ENCODE assay signal across 9 cellular contexts in genomic region chr1:169309178-169310166, GRCh38. TPM values are rescaled to one million over a fixed set of nuclear protein-coding genes. Genes with fewer than 3 reads are reported as not detected.
DNase-seq lines count a peak whose midpoint lies in the region; ATAC-seq, FAIRE-seq and TF ChIP-seq lines count a peak whose summit lies in the region.
"Had no signal": no experiment of that assay in that cellular context is flagged by ENCODE, and none has a peak within 500 bp of the region (broad histone marks: within the 10 kb centered on the region; RNA-seq: fewer than 3 reads in every experiment).

No MANE protein-coding gene starts in this region.

- H3K4me2 ChIP-seq in astrocyte (ENCODE audit: low read length) = peak overlapping the region; percentile 68

- H3K27ac ChIP-seq in astrocyte (ENCODE audit: low read depth, low read length) (no peak overlapping the region), gastroesophageal sphincter (no peak overlapping the region)

- no peaks in the 10 kb centered on the region for H3K27me3 Mint-ChIP-seq in astrocyte (ENCODE audit: low read depth, unreplicated experiment)

- ATAC-seq in GM19035 (IDR thresholded peaks at IDR 0.05; ENCODE audit: unreplicated experiment) (peak; percentile 76), HG03159 (IDR thresholded peaks at IDR 0.05; ENCODE audit: unreplicated experiment) (peak; percentile 77), gastroesophageal sphincter (no peak)

- peaks cover 22% of the 10 kb centered on the region for H3K4me1 Mint-ChIP-seq in astrocyte (ENCODE audit: low read depth, unreplicated experiment)

- H3K36me3 Mint-ChIP-seq in astrocyte (ENCODE audit: low read depth, unreplicated experiment) = peaks cover 13% of the 10 kb centered on the region

- no peak for FAIRE-seq in astrocyte (lab: Jason Lieb, UNC)

- H3K9ac ChIP-seq in astrocyte (ENCODE audit: low read length) = peak overlapping the region; percentile 27

- no peak for TF ChIP-seq CTCF in astrocyte (IDR thresholded peaks at IDR 0.05; ENCODE audit: insufficient read depth, low read depth, low read length)
- TF ChIP-seq CTCF in gastroesophageal sphincter (IDR thresholded peaks at IDR 0.05) = no peak

- TF ChIP-seq POLR2A in gastroesophageal sphincter (IDR thresholded peaks at IDR 0.05) = no peak

- H3K4me3 Mint-ChIP-seq in astrocyte (ENCODE audit: unreplicated experiment) = no peak overlapping the region

- no peak for TF ChIP-seq EP300 in gastroesophageal sphincter (IDR thresholded peaks at IDR 0.05)

- H3K36me3 ChIP-seq in astrocyte (ENCODE audit: insufficient read depth, low read length) = no peaks in the 10 kb centered on the region
- H3K36me3 ChIP-seq in gastroesophageal sphincter = peaks cover 0 to 33% of the 10 kb centered on the region in 2 donors

- H3K4me3 ChIP-seq in astrocyte (ENCODE audit: insufficient read depth, low read depth, low read length) = no peak overlapping the region
- H3K4me3 ChIP-seq in gastroesophageal sphincter = no peak overlapping the region

- no peaks in the 10 kb centered on the region for H3K9me3 Mint-ChIP-seq in astrocyte (ENCODE audit: unreplicated experiment)

- peak; percentile 6 for DNase-seq in Ammon's horn (ENCODE audit: low spot score)
- DNase-seq in astrocyte (ENCODE audit: low read depth) = no peak
- no peak for DNase-seq in cerebellar cortex (ENCODE audit: low spot score)
- no peak for DNase-seq in AG08396 (ENCODE audit: low spot score)
- no peak for DNase-seq in NCI-H1417 treated with DMSO at 0.1 percent for 48 hours (lab: John Stamatoyannopoulos, UW)
- DNase-seq: NCI-H187 had no signal

- no peaks in the 10 kb centered on the region for H3K79me2 ChIP-seq in astrocyte (ENCODE audit: insufficient read depth, low read length)

- 80 to 85% methylated on average over 7 of the region's 7 CpGs for WGBS in gastroesophageal sphincter (ENCODE audit: low coverage in 1 of 2), 2 donors

- no peaks in the 10 kb centered on the region for H4K20me1 ChIP-seq in astrocyte (ENCODE audit: insufficient read depth, low read length)

- H3K4me1 ChIP-seq in astrocyte (ENCODE audit: insufficient read depth, low read length) (peaks cover 10% of the 10 kb centered on the region), gastroesophageal sphincter (no peaks in the 10 kb centered on the region)

- no peaks in the 10 kb centered on the region for H3K27me3 ChIP-seq in astrocyte (ENCODE audit: insufficient read depth, low read length)
- H3K27me3 ChIP-seq in gastroesophageal sphincter = no peaks in the 10 kb centered on the region

- H3K27ac Mint-ChIP-seq in astrocyte (ENCODE audit: unreplicated experiment) = no peak overlapping the region

- no peak overlapping the region for H2AFZ ChIP-seq in astrocyte (ENCODE audit: low read depth, low read length)

- H3K9me3 ChIP-seq in astrocyte (ENCODE audit: insufficient read depth, low read depth, low read length) = no peaks in the 10 kb centered on the region
- H3K9me3 ChIP-seq in gastroesophageal sphincter = no peaks in the 10 kb centered on the region

RNA-seq across cellular contexts. Expression of gene NME7, which starts 58.1 kb away (rescaled TPM):
- 21.2 and 30.8 TPM in 2 replicates for total RNA-seq in astrocyte
- 10 to 100 TPM; 10.6 to 24.7 (median 14.5) TPM for total RNA-seq in gastroesophageal sphincter

RNA-seq across cellular contexts. Expression of gene BLZF1, which starts 58.5 kb away (rescaled TPM):
- 52.0 and 55.1 TPM in 2 replicates for total RNA-seq in astrocyte
- 10 to 100 TPM; 36.5 to 46.9 (median 37.3) TPM for total RNA-seq in gastroesophageal sphincter
